ENCODE assay signal across 3 cellular contexts in genomic region chr3:171458857-171459129, GRCh38.
TF ChIP-seq lines count a peak whose summit lies in the region.

No MANE protein-coding gene starts in this region.

TF ChIP-seq in IMR-90, 13 proteins besides CTCF, POLR2A, EP300 and RAD21:
- no peak for TF ChIP-seq NFE2L2 (IDR thresholded peaks at IDR 0.05; ENCODE audit: low read depth, low read length)
- TF ChIP-seq RFX5 (IDR thresholded peaks at IDR 0.05; ENCODE audit: low read depth, low read length), result no peak
- no peak for TF ChIP-seq BHLHE40 (IDR thresholded peaks at IDR 0.05; ENCODE audit: low read depth, low read length)
- TF ChIP-seq CHD1 (IDR thresholded peaks at IDR 0.05; ENCODE audit: low read depth, low read length), result no peak
- no peak for TF ChIP-seq MXI1 (IDR thresholded peaks at IDR 0.05; ENCODE audit: borderline replicate concordance, low read depth, low read length)
- no peak for TF ChIP-seq CEBPB (IDR thresholded peaks at IDR 0.05; ENCODE audit: low read depth, low read length)
- no peak for TF ChIP-seq USF2 (IDR thresholded peaks at IDR 0.05; ENCODE audit: low read depth, low read length)
- TF ChIP-seq RCOR1 (IDR thresholded peaks at IDR 0.05; ENCODE audit: insufficient replicate concordance, low read length), result no peak
- no peak for TF ChIP-seq SMC3 (IDR thresholded peaks at IDR 0.05; ENCODE audit: low read depth, low read length)

TF ChIP-seq in H1, 55 proteins besides CTCF, POLR2A, EP300 and RAD21:
- no peak for TF ChIP-seq BACH1 (IDR thresholded peaks at IDR 0.05; ENCODE audit: low read length)
- TF ChIP-seq CBX8 (IDR thresholded peaks at IDR 0.05; ENCODE audit: borderline replicate concordance, low read depth, low read length), result no peak
- no peak for TF ChIP-seq BCL11A (IDR thresholded peaks at IDR 0.05; ENCODE audit: low read depth in 2 of 2, low read length in 2 of 2)
- no peak for TF ChIP-seq CEBPB (IDR thresholded peaks at IDR 0.05; ENCODE audit: low read depth, low read length)
- TF ChIP-seq, protein P1, sequence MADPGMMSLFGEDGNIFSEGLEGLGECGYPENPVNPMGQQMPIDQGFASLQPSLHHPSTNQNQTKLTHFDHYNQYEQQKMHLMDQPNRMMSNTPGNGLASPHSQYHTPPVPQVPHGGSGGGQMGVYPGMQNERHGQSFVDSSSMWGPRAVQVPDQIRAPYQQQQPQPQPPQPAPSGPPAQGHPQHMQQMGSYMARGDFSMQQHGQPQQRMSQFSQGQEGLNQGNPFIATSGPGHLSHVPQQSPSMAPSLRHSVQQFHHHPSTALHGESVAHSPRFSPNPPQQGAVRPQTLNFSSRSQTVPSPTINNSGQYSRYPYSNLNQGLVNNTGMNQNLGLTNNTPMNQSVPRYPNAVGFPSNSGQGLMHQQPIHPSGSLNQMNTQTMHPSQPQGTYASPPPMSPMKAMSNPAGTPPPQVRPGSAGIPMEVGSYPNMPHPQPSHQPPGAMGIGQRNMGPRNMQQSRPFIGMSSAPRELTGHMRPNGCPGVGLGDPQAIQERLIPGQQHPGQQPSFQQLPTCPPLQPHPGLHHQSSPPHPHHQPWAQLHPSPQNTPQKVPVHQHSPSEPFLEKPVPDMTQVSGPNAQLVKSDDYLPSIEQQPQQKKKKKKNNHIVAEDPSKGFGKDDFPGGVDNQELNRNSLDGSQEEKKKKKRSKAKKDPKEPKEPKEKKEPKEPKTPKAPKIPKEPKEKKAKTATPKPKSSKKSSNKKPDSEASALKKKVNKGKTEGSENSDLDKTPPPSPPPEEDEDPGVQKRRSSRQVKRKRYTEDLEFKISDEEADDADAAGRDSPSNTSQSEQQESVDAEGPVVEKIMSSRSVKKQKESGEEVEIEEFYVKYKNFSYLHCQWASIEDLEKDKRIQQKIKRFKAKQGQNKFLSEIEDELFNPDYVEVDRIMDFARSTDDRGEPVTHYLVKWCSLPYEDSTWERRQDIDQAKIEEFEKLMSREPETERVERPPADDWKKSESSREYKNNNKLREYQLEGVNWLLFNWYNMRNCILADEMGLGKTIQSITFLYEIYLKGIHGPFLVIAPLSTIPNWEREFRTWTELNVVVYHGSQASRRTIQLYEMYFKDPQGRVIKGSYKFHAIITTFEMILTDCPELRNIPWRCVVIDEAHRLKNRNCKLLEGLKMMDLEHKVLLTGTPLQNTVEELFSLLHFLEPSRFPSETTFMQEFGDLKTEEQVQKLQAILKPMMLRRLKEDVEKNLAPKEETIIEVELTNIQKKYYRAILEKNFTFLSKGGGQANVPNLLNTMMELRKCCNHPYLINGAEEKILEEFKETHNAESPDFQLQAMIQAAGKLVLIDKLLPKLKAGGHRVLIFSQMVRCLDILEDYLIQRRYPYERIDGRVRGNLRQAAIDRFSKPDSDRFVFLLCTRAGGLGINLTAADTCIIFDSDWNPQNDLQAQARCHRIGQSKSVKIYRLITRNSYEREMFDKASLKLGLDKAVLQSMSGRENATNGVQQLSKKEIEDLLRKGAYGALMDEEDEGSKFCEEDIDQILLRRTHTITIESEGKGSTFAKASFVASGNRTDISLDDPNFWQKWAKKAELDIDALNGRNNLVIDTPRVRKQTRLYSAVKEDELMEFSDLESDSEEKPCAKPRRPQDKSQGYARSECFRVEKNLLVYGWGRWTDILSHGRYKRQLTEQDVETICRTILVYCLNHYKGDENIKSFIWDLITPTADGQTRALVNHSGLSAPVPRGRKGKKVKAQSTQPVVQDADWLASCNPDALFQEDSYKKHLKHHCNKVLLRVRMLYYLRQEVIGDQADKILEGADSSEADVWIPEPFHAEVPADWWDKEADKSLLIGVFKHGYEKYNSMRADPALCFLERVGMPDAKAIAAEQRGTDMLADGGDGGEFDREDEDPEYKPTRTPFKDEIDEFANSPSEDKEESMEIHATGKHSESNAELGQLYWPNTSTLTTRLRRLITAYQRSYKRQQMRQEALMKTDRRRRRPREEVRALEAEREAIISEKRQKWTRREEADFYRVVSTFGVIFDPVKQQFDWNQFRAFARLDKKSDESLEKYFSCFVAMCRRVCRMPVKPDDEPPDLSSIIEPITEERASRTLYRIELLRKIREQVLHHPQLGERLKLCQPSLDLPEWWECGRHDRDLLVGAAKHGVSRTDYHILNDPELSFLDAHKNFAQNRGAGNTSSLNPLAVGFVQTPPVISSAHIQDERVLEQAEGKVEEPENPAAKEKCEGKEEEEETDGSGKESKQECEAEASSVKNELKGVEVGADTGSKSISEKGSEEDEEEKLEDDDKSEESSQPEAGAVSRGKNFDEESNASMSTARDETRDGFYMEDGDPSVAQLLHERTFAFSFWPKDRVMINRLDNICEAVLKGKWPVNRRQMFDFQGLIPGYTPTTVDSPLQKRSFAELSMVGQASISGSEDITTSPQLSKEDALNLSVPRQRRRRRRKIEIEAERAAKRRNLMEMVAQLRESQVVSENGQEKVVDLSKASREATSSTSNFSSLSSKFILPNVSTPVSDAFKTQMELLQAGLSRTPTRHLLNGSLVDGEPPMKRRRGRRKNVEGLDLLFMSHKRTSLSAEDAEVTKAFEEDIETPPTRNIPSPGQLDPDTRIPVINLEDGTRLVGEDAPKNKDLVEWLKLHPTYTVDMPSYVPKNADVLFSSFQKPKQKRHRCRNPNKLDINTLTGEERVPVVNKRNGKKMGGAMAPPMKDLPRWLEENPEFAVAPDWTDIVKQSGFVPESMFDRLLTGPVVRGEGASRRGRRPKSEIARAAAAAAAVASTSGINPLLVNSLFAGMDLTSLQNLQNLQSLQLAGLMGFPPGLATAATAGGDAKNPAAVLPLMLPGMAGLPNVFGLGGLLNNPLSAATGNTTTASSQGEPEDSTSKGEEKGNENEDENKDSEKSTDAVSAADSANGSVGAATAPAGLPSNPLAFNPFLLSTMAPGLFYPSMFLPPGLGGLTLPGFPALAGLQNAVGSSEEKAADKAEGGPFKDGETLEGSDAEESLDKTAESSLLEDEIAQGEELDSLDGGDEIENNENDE (IDR thresholded peaks at IDR 0.05; ENCODE audit: insufficient replicate concordance, low read length), result no peak
- TF ChIP-seq, protein P2, sequence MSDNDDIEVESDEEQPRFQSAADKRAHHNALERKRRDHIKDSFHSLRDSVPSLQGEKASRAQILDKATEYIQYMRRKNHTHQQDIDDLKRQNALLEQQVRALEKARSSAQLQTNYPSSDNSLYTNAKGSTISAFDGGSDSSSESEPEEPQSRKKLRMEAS (IDR thresholded peaks at IDR 0.05), result no peak
- TF ChIP-seq TCF12 (IDR thresholded peaks at IDR 0.05; ENCODE audit: low read depth, low read length), result no peak
- TF ChIP-seq PHF8 (conservative IDR thresholded peaks at IDR 0.05; ENCODE audit: low read depth, low read length), result no peak
- TF ChIP-seq TAF7 (optimal IDR thresholded peaks at IDR 0.05; ENCODE audit: borderline replicate concordance, low read depth, low read length), result no peak

TF ChIP-seq in neural cell, 6 proteins besides CTCF, POLR2A, EP300 and RAD21:
- TF ChIP-seq MXI1 (conservative IDR thresholded peaks at IDR 0.05; ENCODE audit: poor library complexity, severe bottlenecking) (no peak), POLR2AphosphoS5 (IDR thresholded peaks at IDR 0.05) (no peak), TAF1 (IDR thresholded peaks at IDR 0.05; ENCODE audit: low read depth) (peak; percentile 5), REST (IDR thresholded peaks at IDR 0.05; ENCODE audit: borderline replicate concordance) (peak; percentile 83), EZH2 (IDR thresholded peaks at IDR 0.05; ENCODE audit: borderline replicate concordance, insufficient read depth, low read length, poor library complexity, severe bottlenecking) (no peak), SMC3 (conservative IDR thresholded peaks at IDR 0.05; ENCODE audit: poor library complexity) (no peak)
